Comparison of ENCODE assay signal across 2 cellular contexts in genomic region chr7:47991741-47992311, GRCh38.
TF ChIP-seq lines count a peak whose summit lies in the region.

No MANE protein-coding gene starts in this region.

TF ChIP-seq in GM23338, 12 proteins besides CTCF, POLR2A, EP300 and RAD21:
- peak; percentile 65 for TF ChIP-seq POLR2AphosphoS5 (IDR thresholded peaks at IDR 0.05; ENCODE audit: low read depth)
- TF ChIP-seq, protein P1, sequence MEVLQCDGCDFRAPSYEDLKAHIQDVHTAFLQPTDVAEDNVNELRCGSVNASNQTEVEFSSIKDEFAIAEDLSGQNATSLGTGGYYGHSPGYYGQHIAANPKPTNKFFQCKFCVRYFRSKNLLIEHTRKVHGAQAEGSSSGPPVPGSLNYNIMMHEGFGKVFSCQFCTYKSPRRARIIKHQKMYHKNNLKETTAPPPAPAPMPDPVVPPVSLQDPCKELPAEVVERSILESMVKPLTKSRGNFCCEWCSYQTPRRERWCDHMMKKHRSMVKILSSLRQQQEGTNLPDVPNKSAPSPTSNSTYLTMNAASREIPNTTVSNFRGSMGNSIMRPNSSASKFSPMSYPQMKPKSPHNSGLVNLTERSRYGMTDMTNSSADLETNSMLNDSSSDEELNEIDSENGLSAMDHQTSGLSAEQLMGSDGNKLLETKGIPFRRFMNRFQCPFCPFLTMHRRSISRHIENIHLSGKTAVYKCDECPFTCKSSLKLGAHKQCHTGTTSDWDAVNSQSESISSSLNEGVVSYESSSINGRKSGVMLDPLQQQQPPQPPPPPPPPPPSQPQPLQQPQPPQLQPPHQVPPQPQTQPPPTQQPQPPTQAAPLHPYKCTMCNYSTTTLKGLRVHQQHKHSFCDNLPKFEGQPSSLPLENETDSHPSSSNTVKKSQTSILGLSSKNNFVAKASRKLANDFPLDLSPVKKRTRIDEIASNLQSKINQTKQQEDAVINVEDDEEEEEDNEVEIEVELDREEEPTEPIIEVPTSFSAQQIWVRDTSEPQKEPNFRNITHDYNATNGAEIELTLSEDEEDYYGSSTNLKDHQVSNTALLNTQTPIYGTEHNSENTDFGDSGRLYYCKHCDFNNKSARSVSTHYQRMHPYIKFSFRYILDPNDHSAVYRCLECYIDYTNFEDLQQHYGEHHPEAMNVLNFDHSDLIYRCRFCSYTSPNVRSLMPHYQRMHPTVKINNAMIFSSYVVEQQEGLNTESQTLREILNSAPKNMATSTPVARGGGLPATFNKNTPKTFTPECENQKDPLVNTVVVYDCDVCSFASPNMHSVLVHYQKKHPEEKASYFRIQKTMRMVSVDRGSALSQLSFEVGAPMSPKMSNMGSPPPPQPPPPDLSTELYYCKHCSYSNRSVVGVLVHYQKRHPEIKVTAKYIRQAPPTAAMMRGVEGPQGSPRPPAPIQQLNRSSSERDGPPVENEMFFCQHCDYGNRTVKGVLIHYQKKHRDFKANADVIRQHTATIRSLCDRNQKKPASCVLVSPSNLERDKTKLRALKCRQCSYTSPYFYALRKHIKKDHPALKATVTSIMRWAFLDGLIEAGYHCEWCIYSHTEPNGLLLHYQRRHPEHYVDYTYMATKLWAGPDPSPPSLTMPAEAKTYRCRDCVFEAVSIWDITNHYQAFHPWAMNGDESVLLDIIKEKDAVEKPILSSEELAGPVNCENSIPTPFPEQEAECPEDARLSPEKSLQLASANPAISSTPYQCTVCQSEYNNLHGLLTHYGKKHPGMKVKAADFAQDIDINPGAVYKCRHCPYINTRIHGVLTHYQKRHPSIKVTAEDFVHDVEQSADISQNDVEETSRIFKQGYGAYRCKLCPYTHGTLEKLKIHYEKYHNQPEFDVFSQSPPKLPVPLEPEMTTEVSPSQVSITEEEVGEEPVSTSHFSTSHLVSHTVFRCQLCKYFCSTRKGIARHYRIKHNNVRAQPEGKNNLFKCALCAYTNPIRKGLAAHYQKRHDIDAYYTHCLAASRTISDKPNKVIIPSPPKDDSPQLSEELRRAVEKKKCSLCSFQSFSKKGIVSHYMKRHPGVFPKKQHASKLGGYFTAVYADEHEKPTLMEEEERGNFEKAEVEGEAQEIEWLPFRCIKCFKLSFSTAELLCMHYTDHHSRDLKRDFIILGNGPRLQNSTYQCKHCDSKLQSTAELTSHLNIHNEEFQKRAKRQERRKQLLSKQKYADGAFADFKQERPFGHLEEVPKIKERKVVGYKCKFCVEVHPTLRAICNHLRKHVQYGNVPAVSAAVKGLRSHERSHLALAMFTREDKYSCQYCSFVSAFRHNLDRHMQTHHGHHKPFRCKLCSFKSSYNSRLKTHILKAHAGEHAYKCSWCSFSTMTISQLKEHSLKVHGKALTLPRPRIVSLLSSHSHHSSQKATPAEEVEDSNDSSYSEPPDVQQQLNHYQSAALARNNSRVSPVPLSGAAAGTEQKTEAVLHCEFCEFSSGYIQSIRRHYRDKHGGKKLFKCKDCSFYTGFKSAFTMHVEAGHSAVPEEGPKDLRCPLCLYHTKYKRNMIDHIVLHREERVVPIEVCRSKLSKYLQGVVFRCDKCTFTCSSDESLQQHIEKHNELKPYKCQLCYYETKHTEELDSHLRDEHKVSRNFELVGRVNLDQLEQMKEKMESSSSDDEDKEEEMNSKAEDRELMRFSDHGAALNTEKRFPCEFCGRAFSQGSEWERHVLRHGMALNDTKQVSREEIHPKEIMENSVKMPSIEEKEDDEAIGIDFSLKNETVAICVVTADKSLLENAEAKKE (CRISPR knock-in tag; IDR thresholded peaks at IDR 0.05), result 0 out of 2 replicates have a peak, but pooled peaks have one; percentile 22
- TF ChIP-seq EZH2phosphoT487 (IDR thresholded peaks at IDR 0.05; ENCODE audit: unreplicated experiment), result no peak

TF ChIP-seq in K562, 482 proteins besides CTCF, POLR2A, EP300 and RAD21:
- TF ChIP-seq ZNF76 (CRISPR knock-in tag; IDR thresholded peaks at IDR 0.05; ENCODE audit: borderline replicate concordance), result no peak
- TF ChIP-seq CC2D1A (IDR thresholded peaks at IDR 0.05), result peak; percentile 69; the same call in 1 of the 2 replicates
- peak; percentile 27; the same call in 1 of the 2 replicates for TF ChIP-seq SMC3 (conservative IDR thresholded peaks at IDR 0.05; ENCODE audit: insufficient read depth, low read depth, low read length)
- TF ChIP-seq MAFG (tag; conservative IDR thresholded peaks at IDR 0.05), result no peak
- 0 out of 4 replicates have a peak, but pooled peaks have one; percentile 18 for TF ChIP-seq MAZ (CRISPR knock-in tag; conservative IDR thresholded peaks at IDR 0.05 in 1 of 2, IDR thresholded peaks at IDR 0.05 in 1 of 2)
- 0 out of 2 replicates have a peak, but pooled peaks have one; percentile 13 for TF ChIP-seq L3MBTL2 (IDR thresholded peaks at IDR 0.05)
- TF ChIP-seq MYC (IDR thresholded peaks at IDR 0.05; ENCODE audit: low read depth, low read length), result peak; percentile 56; the same call in 1 of the 2 replicates
- TF ChIP-seq MYC (CRISPR knock-in tag; IDR thresholded peaks at IDR 0.05; ENCODE audit: borderline replicate concordance, low read depth), result no peak
- TF ChIP-seq CTCFL (IDR thresholded peaks at IDR 0.05; ENCODE audit: borderline replicate concordance, insufficient read depth, low read depth, low read length, poor library complexity, severe bottlenecking), result peak; percentile 86
- no peak for TF ChIP-seq MEIS2 (IDR thresholded peaks at IDR 0.05; ENCODE audit: partially characterized antibody)
- 0 out of 2 replicates have a peak, but pooled peaks have one; percentile 25 for TF ChIP-seq CHAMP1 (IDR thresholded peaks at IDR 0.05)
- TF ChIP-seq, protein P2, sequence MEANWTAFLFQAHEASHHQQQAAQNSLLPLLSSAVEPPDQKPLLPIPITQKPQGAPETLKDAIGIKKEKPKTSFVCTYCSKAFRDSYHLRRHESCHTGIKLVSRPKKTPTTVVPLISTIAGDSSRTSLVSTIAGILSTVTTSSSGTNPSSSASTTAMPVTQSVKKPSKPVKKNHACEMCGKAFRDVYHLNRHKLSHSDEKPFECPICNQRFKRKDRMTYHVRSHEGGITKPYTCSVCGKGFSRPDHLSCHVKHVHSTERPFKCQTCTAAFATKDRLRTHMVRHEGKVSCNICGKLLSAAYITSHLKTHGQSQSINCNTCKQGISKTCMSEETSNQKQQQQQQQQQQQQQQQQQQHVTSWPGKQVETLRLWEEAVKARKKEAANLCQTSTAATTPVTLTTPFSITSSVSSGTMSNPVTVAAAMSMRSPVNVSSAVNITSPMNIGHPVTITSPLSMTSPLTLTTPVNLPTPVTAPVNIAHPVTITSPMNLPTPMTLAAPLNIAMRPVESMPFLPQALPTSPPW (CRISPR knock-in tag; IDR thresholded peaks at IDR 0.05), result peak; percentile 22; the same call in 1 of the 2 replicates
- TF ChIP-seq YY1 (IDR thresholded peaks at IDR 0.05; ENCODE audit: borderline replicate concordance in 1 of 3, control insufficient read depth in 1 of 3, extremely low read depth in 1 of 3, insufficient read depth in 3 of 3, insufficient read length in 1 of 3, insufficient replicate concordance in 2 of 3, low read depth in 1 of 3, low read length in 2 of 3), result peak in 1 of 3 experiments; percentile 49
- TF ChIP-seq CXXC5 (CRISPR knock-in tag; IDR thresholded peaks at IDR 0.05), result peak; percentile 41
- TF ChIP-seq, protein P3, sequence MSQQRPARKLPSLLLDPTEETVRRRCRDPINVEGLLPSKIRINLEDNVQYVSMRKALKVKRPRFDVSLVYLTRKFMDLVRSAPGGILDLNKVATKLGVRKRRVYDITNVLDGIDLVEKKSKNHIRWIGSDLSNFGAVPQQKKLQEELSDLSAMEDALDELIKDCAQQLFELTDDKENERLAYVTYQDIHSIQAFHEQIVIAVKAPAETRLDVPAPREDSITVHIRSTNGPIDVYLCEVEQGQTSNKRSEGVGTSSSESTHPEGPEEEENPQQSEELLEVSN (IDR thresholded peaks at IDR 0.05; ENCODE audit: borderline replicate concordance in 1 of 2, extremely low read depth in 1 of 2, insufficient read depth in 1 of 2, insufficient read length in 1 of 2, low read depth in 1 of 2, low read length in 1 of 2, poor library complexity in 1 of 2, severe bottlenecking in 1 of 2), result peak in 1 of 2 experiments; percentile 41
- TF ChIP-seq BACH1 (tag; IDR thresholded peaks at IDR 0.05), result no peak
- TF ChIP-seq, protein P4, sequence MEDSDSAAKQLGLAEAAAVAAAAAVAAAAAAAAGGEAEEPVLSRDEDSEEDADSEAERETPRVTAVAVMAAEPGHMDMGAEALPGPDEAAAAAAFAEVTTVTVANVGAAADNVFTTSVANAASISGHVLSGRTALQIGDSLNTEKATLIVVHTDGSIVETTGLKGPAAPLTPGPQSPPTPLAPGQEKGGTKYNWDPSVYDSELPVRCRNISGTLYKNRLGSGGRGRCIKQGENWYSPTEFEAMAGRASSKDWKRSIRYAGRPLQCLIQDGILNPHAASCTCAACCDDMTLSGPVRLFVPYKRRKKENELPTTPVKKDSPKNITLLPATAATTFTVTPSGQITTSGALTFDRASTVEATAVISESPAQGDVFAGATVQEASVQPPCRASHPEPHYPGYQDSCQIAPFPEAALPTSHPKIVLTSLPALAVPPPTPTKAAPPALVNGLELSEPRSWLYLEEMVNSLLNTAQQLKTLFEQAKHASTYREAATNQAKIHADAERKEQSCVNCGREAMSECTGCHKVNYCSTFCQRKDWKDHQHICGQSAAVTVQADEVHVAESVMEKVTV (CRISPR knock-in tag; IDR thresholded peaks at IDR 0.05), result peak; percentile 39; the same call in 1 of the 2 replicates
- peak; percentile 81 for TF ChIP-seq ZBTB33 (CRISPR knock-in tag; IDR thresholded peaks at IDR 0.05)
- peak; percentile 70 for TF ChIP-seq MYBL2 (IDR thresholded peaks at IDR 0.05; ENCODE audit: low read depth)
- TF ChIP-seq MYBL2 (CRISPR knock-in tag; IDR thresholded peaks at IDR 0.05; ENCODE audit: borderline replicate concordance), result no peak
- 0 out of 2 replicates have a peak, but pooled peaks have one; percentile 17 for TF ChIP-seq RB1 (IDR thresholded peaks at IDR 0.05; ENCODE audit: low read depth)
- TF ChIP-seq GABPA (tag; conservative IDR thresholded peaks at IDR 0.05; ENCODE audit: low read depth), result no peak
- peak; percentile 49; the same call in 1 of the 2 replicates for TF ChIP-seq ZBTB7A (IDR thresholded peaks at IDR 0.05; ENCODE audit: borderline replicate concordance, control insufficient read depth, low read depth, low read length)
- TF ChIP-seq EGR1 (conservative IDR thresholded peaks at IDR 0.05), result peak; percentile 51; the same call in 1 of the 2 replicates
